In genomic region chr22:41369089-41369745, GRCh38 we compare ENCODE assay signal across 12 cellular contexts. TPM values are rescaled to one million over a fixed set of nuclear protein-coding genes. Genes with fewer than 3 reads are reported as not detected.
DNase-seq lines count a peak whose midpoint lies in the region; ATAC-seq, FAIRE-seq and TF ChIP-seq lines count a peak whose summit lies in the region.
"Had no signal": no experiment of that assay in that cellular context is flagged by ENCODE, and none has a peak within 500 bp of the region (broad histone marks: within the 10 kb centered on the region; RNA-seq: fewer than 3 reads in every experiment).

No MANE protein-coding gene starts in this region.

- H4K8ac ChIP-seq in IMR-90 (ENCODE audit: low read depth in 2 of 2, low read length in 2 of 2), result no peak overlapping the region

- H2BK20ac ChIP-seq in IMR-90 (ENCODE audit: low read depth, low read length), result no peak overlapping the region

- peaks cover 10% of the 10 kb centered on the region; the same call in 1 of the 2 replicates for H4K20me1 ChIP-seq in IMR-90 (ENCODE audit: insufficient read depth, low read length)

- H3K9me3 Mint-ChIP-seq in stimulated activated naive CD8-positive, alpha-beta T cell treated with anti-CD3 and anti-CD28 coated beads, Interleukin-15, amount 100 ng/mL, for 72 hours, result no peaks in the 10 kb centered on the region
- H3K9me3 Mint-ChIP-seq: H9, IgD-negative memory B cell had no signal

- no peak overlapping the region for H3K18ac ChIP-seq in IMR-90 (ENCODE audit: low read depth, low read length)

- no peak overlapping the region for H2AFZ ChIP-seq in IMR-90 (replicated peaks; ENCODE audit: low read length, poor library complexity)

- DNase-seq in IMR-90 (no peak), Peyer's patch (no peak), kidney (peak; percentile 72), spleen (no peak), HAP-1 (ENCODE audit: low spot score in 2 of 2) (no peak)
- DNase-seq in stimulated activated naive CD8-positive, alpha-beta T cell treated with anti-CD3 and anti-CD28 coated beads, Interleukin-15, amount 100 ng/mL, for 72 hours, result no peak
- DNase-seq in activated CD4-positive, alpha-beta T cell treated with anti-CD3 and anti-CD28 coated beads for 1 hour, result no peak
- DNase-seq: activated T-cell treated with anti-CD3 and anti-CD28 coated beads for 4 hours, amniotic stem cell, H9 had no signal

- no peak overlapping the region for H3K4me3 Mint-ChIP-seq in stimulated activated naive CD8-positive, alpha-beta T cell treated with anti-CD3 and anti-CD28 coated beads, Interleukin-15, amount 100 ng/mL, for 72 hours
- H3K4me3 Mint-ChIP-seq: H9, IgD-negative memory B cell had no signal

- ATAC-seq in IMR-90 (ENCODE audit: low read depth), result no peak
- no peak for ATAC-seq in stimulated activated naive CD8-positive, alpha-beta T cell treated with anti-CD3 and anti-CD28 coated beads, Interleukin-15, amount 100 ng/mL, for 72 hours

- H3K9ac ChIP-seq in IMR-90 (ENCODE audit: low read depth, low read length) (no peak overlapping the region), kidney (ENCODE audit: low read length in 2 of 2) (peak overlapping the region in 1 of 2 donors; percentile 53)

- no peak overlapping the region for H2BK5ac ChIP-seq in IMR-90 (ENCODE audit: low read depth, low read length, poor library complexity, severe bottlenecking)

- H3K79me1 ChIP-seq in IMR-90 (ENCODE audit: low read depth in 1 of 2, low read length in 2 of 2), result peaks cover 0 to 7% of the 10 kb centered on the region in 2 experiments; a peak in 1 of 4 replicates

- H3K36me3 ChIP-seq in IMR-90 (ENCODE audit: control insufficient read depth, insufficient read depth, low read length) (no peaks in the 10 kb centered on the region), Peyer's patch (no peaks in the 10 kb centered on the region), kidney (ENCODE audit: control insufficient read depth in 1 of 2, insufficient read depth in 2 of 2, low read length in 2 of 2) (no peaks in the 10 kb centered on the region), spleen (no peaks in the 10 kb centered on the region), HAP-1 (replicated peaks) (no peaks in the 10 kb centered on the region)

- H3K14ac ChIP-seq in IMR-90 (replicated peaks; ENCODE audit: low read depth, low read length), result no peak overlapping the region

- peaks cover 16% of the 10 kb centered on the region for H3K27me3 Mint-ChIP-seq in stimulated activated naive CD8-positive, alpha-beta T cell treated with anti-CD3 and anti-CD28 coated beads, Interleukin-15, amount 100 ng/mL, for 72 hours

- H3K27me3 ChIP-seq in IMR-90 (ENCODE audit: control insufficient read depth, insufficient read depth, low read length) (peaks cover 3% of the 10 kb centered on the region; the same call in 1 of the 2 replicates), Peyer's patch (no peaks in the 10 kb centered on the region), spleen (replicated peaks in 1 of 7) (peaks cover 0 to 13% (median 0%) of the 10 kb centered on the region in 7 donors), HAP-1 (ENCODE audit: low read depth) (no peaks in the 10 kb centered on the region)

- H3K27ac ChIP-seq in IMR-90 (ENCODE audit: insufficient read depth, low read length) (no peak overlapping the region), Peyer's patch (peak overlapping the region in 3 of 4 donors; percentile 3 to 64 (median 13)), kidney (ENCODE audit: low read depth in 2 of 2, low read length in 2 of 2) (peak overlapping the region; percentile 2 to 64), spleen (peak overlapping the region in 4 of 8 donors; percentile 57 to 63 (median 59))

- H3K56ac ChIP-seq in IMR-90 (ENCODE audit: extremely low read depth, insufficient read depth, low read length), result no peak overlapping the region

- 79% methylated on average over 4 of the region's 11 CpGs; no CpG with 5 or more reads in 1 of the 2 experiments for WGBS in IMR-90 (ENCODE audit: extremely low coverage in 2 of 2, insufficient read length in 1 of 2), 2 experiments
- WGBS in spleen, 5 donors, result 61 to 84% (median 75%) methylated on average over 7 to 11 of the region's 11 CpGs

- H3K4me2 ChIP-seq in IMR-90 (ENCODE audit: low read depth, low read length), result no peak overlapping the region

- H3K4ac ChIP-seq in IMR-90 (ENCODE audit: low read depth, low read length), result no peak overlapping the region

- no peak overlapping the region for H4K91ac ChIP-seq in IMR-90 (ENCODE audit: insufficient read depth, low read depth, low read length)

- TF ChIP-seq CTCF in IMR-90 (conservative IDR thresholded peaks at IDR 0.05; ENCODE audit: low read depth, low read length) (no peak), Peyer's patch (IDR thresholded peaks at IDR 0.05) (no peak), kidney (IDR thresholded peaks at IDR 0.05; ENCODE audit: borderline replicate concordance, extremely low read depth, insufficient read depth) (no peak), spleen (IDR thresholded peaks at IDR 0.05 in 8 of 11, conservative IDR thresholded peaks at IDR 0.05 in 3 of 11) (no peak)

- H3K9me3 ChIP-seq in IMR-90 (ENCODE audit: control insufficient read depth, insufficient read depth, low read length), result no peaks in the 10 kb centered on the region
- no peaks in the 10 kb centered on the region for H3K9me3 ChIP-seq in Peyer's patch
- H3K9me3 ChIP-seq in kidney (ENCODE audit: control insufficient read depth in 1 of 2, low read length in 2 of 2), result no peaks in the 10 kb centered on the region
- H3K9me3 ChIP-seq in spleen, result no peaks in the 10 kb centered on the region
- no peaks in the 10 kb centered on the region for H3K9me3 ChIP-seq in HAP-1

- no TSS peak for BruUV-seq in IMR-90 (replicated peaks; lab: Mats Ljungman, UMichigan)

- peaks cover 4% of the 10 kb centered on the region for H3K9me1 ChIP-seq in IMR-90 (ENCODE audit: insufficient read depth, low read length)

- in situ Hi-C loops in IMR-90 (cut with MboI; ENCODE audit: low sequenced_read_pairs), result no loop called here
- in situ Hi-C loops in HAP-1 (cut with MboI; ENCODE audit: low sequenced_read_pairs), result no loop called here

- H2AK9ac ChIP-seq in IMR-90 (replicated peaks; ENCODE audit: low read depth, low read length, poor library complexity), result peak overlapping the region; percentile 23

- H3K23ac ChIP-seq in IMR-90 (ENCODE audit: low read depth, low read length), result peak overlapping the region; percentile 59; the same call in 1 of the 2 replicates

- CTCF ChIA-PET in IMR-90 (lab: Yijun Ruan, JAX), result no interaction called here

- no peak for TF ChIP-seq RAD21 in IMR-90 (IDR thresholded peaks at IDR 0.05; ENCODE audit: low read length)

- H3K4me3 ChIP-seq in IMR-90 (ENCODE audit: insufficient read depth, low read depth, low read length), result no peak overlapping the region
- peak overlapping the region in 1 of 4 donors; percentile 37 for H3K4me3 ChIP-seq in Peyer's patch
- peak overlapping the region; percentile 10 to 71 for H3K4me3 ChIP-seq in kidney (ENCODE audit: low read length in 2 of 2)
- peak overlapping the region in 5 of 8 donors; percentile 7 to 64 (median 38) for H3K4me3 ChIP-seq in spleen
- no peak overlapping the region for H3K4me3 ChIP-seq in HAP-1

- H3K27ac Mint-ChIP-seq in stimulated activated naive CD8-positive, alpha-beta T cell treated with anti-CD3 and anti-CD28 coated beads, Interleukin-15, amount 100 ng/mL, for 72 hours, result no peak overlapping the region
- H3K27ac Mint-ChIP-seq: H9, IgD-negative memory B cell had no signal

- no peak for FAIRE-seq in kidney (lab: Jason Lieb, UNC)
- FAIRE-seq: endometrium had no signal

- dilution Hi-C loops in IMR-90 (cut with HindIII; ENCODE audit: low sequenced_read_pairs, unreplicated experiment), result no loop called here

- no peak overlapping the region for H2BK120ac ChIP-seq in IMR-90 (ENCODE audit: low read depth, low read length)

- intact Hi-C loops in IMR-90 (cut with micrococcal nuclease) (no loop called here), kidney (cut with DNase I) (no loop called here), spleen (cut with DNase I; ENCODE audit: low total_unique reads) (no loop called here)

- TF ChIP-seq POLR2A in IMR-90 (IDR thresholded peaks at IDR 0.05; ENCODE audit: low read depth, low read length) (no peak), Peyer's patch (IDR thresholded peaks at IDR 0.05) (no peak), spleen (IDR thresholded peaks at IDR 0.05) (no peak)

- no peak overlapping the region; the same call in 2 of the 3 replicates for H2BK15ac ChIP-seq in IMR-90 (ENCODE audit: low read depth, low read length)

- H3K4me1 ChIP-seq in IMR-90 (ENCODE audit: control insufficient read depth, insufficient read depth, low read length) (peaks cover 11% of the 10 kb centered on the region), Peyer's patch (peaks cover 0 to 17% (median 3%) of the 10 kb centered on the region in 4 donors), kidney (ENCODE audit: control insufficient read depth in 1 of 2, insufficient read depth in 1 of 2, low read depth in 1 of 2, low read length in 2 of 2) (peaks cover 18 to 40% of the 10 kb centered on the region in 2 donors), spleen (peaks cover 7 to 30% (median 20%) of the 10 kb centered on the region in 6 donors), HAP-1 (peaks cover 10% of the 10 kb centered on the region)

- H3K4me1 Mint-ChIP-seq in stimulated activated naive CD8-positive, alpha-beta T cell treated with anti-CD3 and anti-CD28 coated beads, Interleukin-15, amount 100 ng/mL, for 72 hours, result peaks cover 12% of the 10 kb centered on the region
- H3K4me1 Mint-ChIP-seq: IgD-negative memory B cell had no signal

- no peak overlapping the region for H4K5ac ChIP-seq in IMR-90 (ENCODE audit: low read depth, low read length)

- no peak overlapping the region; the same call in 1 of the 2 replicates for H2AK5ac ChIP-seq in IMR-90 (ENCODE audit: low read depth, low read length)

- POLR2A ChIA-PET in IMR-90 (lab: Charles Lee; ENCODE audit: unreplicated experiment), result no interaction called here

TF ChIP-seq in IMR-90, 13 proteins besides CTCF, POLR2A, EP300 and RAD21:
- TF ChIP-seq CHD1 (IDR thresholded peaks at IDR 0.05; ENCODE audit: low read depth, low read length) (no peak), MXI1 (IDR thresholded peaks at IDR 0.05; ENCODE audit: borderline replicate concordance, low read depth, low read length) (no peak)
TF ChIP-seq in IMR-90: peak in this region for 0.

RNA-seq across cellular contexts. Expression of gene TEF, which starts 12.5 kb away (rescaled TPM):
- total RNA-seq in IMR-90 (2012; rRNA removed) (5.6 and 6.1 TPM in 2 replicates), Peyer's patch (10 to 100 TPM in 3 of 4 donors, 1 to 10 TPM in 1; 6.6 to 42.2 (median 27.0) TPM), kidney (34.9 TPM), spleen (10 to 100 TPM in 6 of 7 donors, 1 to 10 TPM in 1; 7.6 to 29.9 (median 13.6) TPM)
- polyA plus RNA-seq in IMR-90 (2012; rRNA removed) (11.6 and 14.4 TPM in 2 replicates), kidney (ENCODE audit: insufficient read depth, low read depth, low replicate concordance) (19.4 TPM), spleen (1 to 10 TPM; 2.2 to 7.6 (median 3.0) TPM)
- polyA plus RNA-seq in IMR-90 (2012; cell fraction: cytosol; rRNA removed), result 4.4 and 5.7 TPM in 2 replicates
- polyA plus RNA-seq in IMR-90 (2012; cell fraction: nucleus; rRNA removed; ENCODE audit: low replicate concordance), result 4.7 and 8.8 TPM in 2 replicates

Comparison
In these comparisons a context has a peak if more than half of its experiments do, and no peak if none do; other contexts are left out.
1. H3K4me3 ChIP-seq: peak in kidney (2 of 2) and spleen (5 of 8); none in IMR-90 (single experiment) and HAP-1 (single experiment).